In genomic region chrX:9486786-9487185, GRCh38 we compare ENCODE assay signal across 19 cellular contexts. TPM values are rescaled to one million over a fixed set of nuclear protein-coding genes. Genes with fewer than 3 reads are reported as not detected.
A peak's percentile ranks its signal among the peaks of the same experiment; 100 is the strongest.
DNase-seq lines count a peak whose midpoint lies in the region; ATAC-seq, FAIRE-seq and TF ChIP-seq lines count a peak whose summit lies in the region.
"Had no signal": no experiment of that assay in that cellular context is flagged by ENCODE, and none has a peak within 500 bp of the region (broad histone marks: within the 10 kb centered on the region; RNA-seq: fewer than 3 reads in every experiment).

No MANE protein-coding gene starts in this region.

- TF ChIP-seq CTCF in A549 (IDR thresholded peaks at IDR 0.05) (no peak), astrocyte (IDR thresholded peaks at IDR 0.05; ENCODE audit: insufficient read depth, low read depth, low read length) (no peak), mesothelial cell of epicardium (IDR thresholded peaks at IDR 0.05; ENCODE audit: unreplicated experiment) (no peak)

- POLR2A ChIA-PET in A549 (lab: Yijun Ruan, JAX): no interaction called here

- no peak overlapping the region for H3K4me3 ChIP-seq in A549
- no peak overlapping the region for H3K4me3 ChIP-seq in astrocyte (ENCODE audit: insufficient read depth, low read depth, low read length)

- H3K9me3 ChIP-seq in A549 (no peaks in the 10 kb centered on the region), astrocyte (ENCODE audit: insufficient read depth, low read depth, low read length) (no peaks in the 10 kb centered on the region)

- no peak for TF ChIP-seq RAD21 in A549 (conservative IDR thresholded peaks at IDR 0.05 in 1 of 2, IDR thresholded peaks at IDR 0.05 in 1 of 2)

- no peak for DNase-seq in A549 (ENCODE audit: low read depth in 1 of 2, low spot score in 1 of 2)
- DNase-seq in EH (ENCODE audit: low read depth): peak; percentile 26
- no peak for DNase-seq in astrocyte (ENCODE audit: low read depth)
- no peak for DNase-seq in mesothelial cell of epicardium (ENCODE audit: low spot score in 2 of 2, unreplicated experiment in 2 of 2)
- no peak for DNase-seq in DMS153 treated with DMSO at 0.1 percent for 48 hours (lab: John Stamatoyannopoulos, UW; ENCODE audit: unreplicated experiment)
- no peak for DNase-seq in NCI-H128 (lab: John Stamatoyannopoulos, UW; ENCODE audit: unreplicated experiment)
- no peak for DNase-seq in nucleus accumbens (lab: John Stamatoyannopoulos, UW)
- DNase-seq: 8988T; C1 segment of cervical spinal cord; CD4-positive, alpha-beta memory T cell; COR-L47; DMS153; DMS79; GF-D8; H9 had no signal

- H3K9ac ChIP-seq in astrocyte (ENCODE audit: low read length): no peak overlapping the region

- FAIRE-seq in A549 (lab: Jason Lieb, UNC) (peak; percentile 13), astrocyte (lab: Jason Lieb, UNC) (peak; percentile 90)
- FAIRE-seq: GM12891, GM18507 had no signal

- H3K27ac Mint-ChIP-seq in astrocyte (ENCODE audit: unreplicated experiment) (no peak overlapping the region), mesothelial cell of epicardium (peak overlapping the region; percentile 81)
- H3K27ac Mint-ChIP-seq: CD4-positive, alpha-beta memory T cell; H9 had no signal

- peaks cover 6% of the 10 kb centered on the region for H4K20me1 ChIP-seq in astrocyte (ENCODE audit: insufficient read depth, low read length)

- H3K79me2 ChIP-seq in astrocyte (ENCODE audit: insufficient read depth, low read length): peaks cover 22% of the 10 kb centered on the region

- CTCF ChIA-PET in A549 (lab: Yijun Ruan, JAX): no interaction called here

- TF ChIP-seq POLR2A in A549 (IDR thresholded peaks at IDR 0.05; ENCODE audit: low read length): no peak

- TF ChIP-seq EP300 in A549 (IDR thresholded peaks at IDR 0.05): no peak

- WGBS in A549 (ENCODE audit: missing lambda C conversion rate): 87% methylated on average over 3 of the region's 3 CpGs

- no peaks in the 10 kb centered on the region for H3K9me3 Mint-ChIP-seq in astrocyte (ENCODE audit: unreplicated experiment)
- H3K9me3 Mint-ChIP-seq in mesothelial cell of epicardium: peaks cover 40% of the 10 kb centered on the region
- H3K9me3 Mint-ChIP-seq: CD4-positive, alpha-beta memory T cell had no signal

- H3K4me1 ChIP-seq in A549: peaks cover 7% of the 10 kb centered on the region; the same call in 1 of the 3 replicates
- no peaks in the 10 kb centered on the region for H3K4me1 ChIP-seq in astrocyte (ENCODE audit: insufficient read depth, low read length)

- no peak overlapping the region for H3K4me3 Mint-ChIP-seq in astrocyte (ENCODE audit: unreplicated experiment)
- no peak overlapping the region for H3K4me3 Mint-ChIP-seq in mesothelial cell of epicardium
- H3K4me3 Mint-ChIP-seq: CD4-positive, alpha-beta memory T cell; H9 had no signal

- H3K36me3 Mint-ChIP-seq in astrocyte (ENCODE audit: low read depth, unreplicated experiment): peaks cover 2% of the 10 kb centered on the region
- peaks cover 6% of the 10 kb centered on the region for H3K36me3 Mint-ChIP-seq in mesothelial cell of epicardium

- H3K4me2 ChIP-seq in A549 (no peak overlapping the region), astrocyte (ENCODE audit: low read length) (no peak overlapping the region)

- no peaks in the 10 kb centered on the region for H3K27me3 Mint-ChIP-seq in astrocyte (ENCODE audit: low read depth, unreplicated experiment)
- no peaks in the 10 kb centered on the region for H3K27me3 Mint-ChIP-seq in mesothelial cell of epicardium (ENCODE audit: low read depth)
- H3K27me3 Mint-ChIP-seq: CD4-positive, alpha-beta memory T cell had no signal

- H2AFZ ChIP-seq in astrocyte (ENCODE audit: low read depth, low read length): no peak overlapping the region

- ATAC-seq in A549 (no peak), HG03045 (IDR thresholded peaks at IDR 0.05; ENCODE audit: unreplicated experiment) (no peak)
- ATAC-seq: HCT116 had no signal

- H3K4me1 Mint-ChIP-seq in astrocyte (ENCODE audit: low read depth, unreplicated experiment): peaks cover 6% of the 10 kb centered on the region
- H3K4me1 Mint-ChIP-seq in mesothelial cell of epicardium: peaks cover 7% of the 10 kb centered on the region

- H3K27ac ChIP-seq in A549: no peak overlapping the region
- H3K27ac ChIP-seq in astrocyte (ENCODE audit: low read depth, low read length): no peak overlapping the region

- H3K27me3 ChIP-seq in astrocyte (ENCODE audit: insufficient read depth, low read length): no peaks in the 10 kb centered on the region

- H3K36me3 ChIP-seq in astrocyte (ENCODE audit: insufficient read depth, low read length): no peaks in the 10 kb centered on the region

TF ChIP-seq in A549, 52 proteins besides CTCF, POLR2A, EP300 and RAD21:
- TF ChIP-seq ZC3H11A (IDR thresholded peaks at IDR 0.05): no peak
- no peak for TF ChIP-seq HOXB5 (CRISPR knock-in tag; IDR thresholded peaks at IDR 0.05)
- TF ChIP-seq E2F6 (IDR thresholded peaks at IDR 0.05; ENCODE audit: borderline replicate concordance, low read depth): no peak
- TF ChIP-seq POLR2AphosphoS2 (conservative IDR thresholded peaks at IDR 0.05; ENCODE audit: low read length): no peak
- no peak for TF ChIP-seq RARB (CRISPR knock-in tag; IDR thresholded peaks at IDR 0.05)
- TF ChIP-seq MAZ (IDR thresholded peaks at IDR 0.05; ENCODE audit: borderline replicate concordance, low read depth, low read length): no peak

RNA-seq across cellular contexts. Expression of gene TBL1X, which starts 21.9 kb away (rescaled TPM):
- 18.0 and 21.1 TPM in 2 replicates for polyA plus RNA-seq in A549 (2011; rRNA removed)
- 11.4 and 13.4 TPM in 2 replicates for polyA plus RNA-seq in A549 (2012; cell fraction: cytosol; rRNA removed)
- 14.9 and 18.8 TPM in 2 replicates for polyA plus RNA-seq in A549 (2012; cell fraction: nucleus; rRNA removed)
- polyA plus RNA-seq in A549 (2017; fragmentation: RNase III; extraction: RNeasy Plus Mini Kit Qiagen cat#74134 plus additional on column Dnase treatment): 14.3 to 15.1 TPM (median 14.6 TPM) in 3 replicates
- polyA minus RNA-seq in A549 (2011; rRNA and poly(A)+ RNA removed): 46.1 and 50.7 TPM in 2 replicates
- 22.3 and 26.4 TPM in 2 replicates for total RNA-seq in astrocyte
- total RNA-seq in mesothelial cell of epicardium: 32.5 to 34.5 TPM (median 32.7 TPM) in 3 replicates
